18 cellular contexts compared by ENCODE assay signal in genomic region chr7:75735059-75735458, GRCh38. TPM values are rescaled to one million over a fixed set of nuclear protein-coding genes. Genes with fewer than 3 reads are reported as not detected.
"Had no signal": no experiment of that assay in that cellular context is flagged by ENCODE, and none has a peak within 500 bp of the region (broad histone marks: within the 10 kb centered on the region; RNA-seq: fewer than 3 reads in every experiment).

No MANE protein-coding gene starts in this region.

- H3K9me3 Mint-ChIP-seq: stimulated activated naive CD8-positive, alpha-beta T cell treated with anti-CD3 and anti-CD28 coated beads, Interleukin-15, amount 100 ng/mL, for 72 hours had no signal

- H3K9me3 ChIP-seq: esophagus squamous epithelium, left ventricle myocardium inferior had no signal

- H3K27ac Mint-ChIP-seq: activated naive CD8-positive, alpha-beta T cell; stimulated activated naive CD8-positive, alpha-beta T cell treated with anti-CD3 and anti-CD28 coated beads, Interleukin-15, amount 100 ng/mL, for 72 hours; T-helper 17 cell had no signal

- H3K4me3 ChIP-seq: esophagus squamous epithelium, left ventricle myocardium inferior, skin epidermis had no signal

- ATAC-seq: stimulated activated naive CD8-positive, alpha-beta T cell treated with anti-CD3 and anti-CD28 coated beads, Interleukin-15, amount 100 ng/mL, for 72 hours; T-helper 17 cell had no signal

- H3K4me3 Mint-ChIP-seq: activated naive CD8-positive, alpha-beta T cell; stimulated activated naive CD8-positive, alpha-beta T cell treated with anti-CD3 and anti-CD28 coated beads, Interleukin-15, amount 100 ng/mL, for 72 hours; T-helper 17 cell had no signal

- H3K27me3 Mint-ChIP-seq: activated naive CD8-positive, alpha-beta T cell; T-helper 17 cell had no signal

- H3K27ac ChIP-seq: brain microvascular endothelial cell, esophagus squamous epithelium, foreskin keratinocyte, left ventricle myocardium inferior, skin epidermis had no signal

- DNase-seq: activated CD4-positive, alpha-beta T cell treated with anti-CD3 and anti-CD28 coated beads for 1 hour; activated CD4-positive, alpha-beta T cell treated with anti-CD3 and anti-CD28 coated beads, Interleukin-2, amount 50 U/mL, for 48 hours; activated gamma-delta T cell; activated T-cell treated with anti-CD3 and anti-CD28 coated beads, Interleukin-2, amount 50 U/mL, for 48 hours; amygdala; esophagus squamous epithelium; head of caudate nucleus; left ventricle myocardium inferior; retina; stimulated activated CD4-positive, alpha-beta T cell treated with anti-CD3 and anti-CD28 coated beads, Interleukin-4, amount 100 ng/mL, for 4 hours; stimulated activated naive CD8-positive, alpha-beta T cell treated with anti-CD3 and anti-CD28 coated beads, Interleukin-15, amount 100 ng/mL, for 72 hours; T-helper 17 cell had no signal

- H3K27me3 ChIP-seq: brain microvascular endothelial cell, esophagus squamous epithelium, foreskin keratinocyte had no signal

- H3K36me3 ChIP-seq: brain microvascular endothelial cell, left ventricle myocardium inferior had no signal

RNA-seq across cellular contexts. Expression of gene CCL26, which starts 37.0 kb away (rescaled TPM):
- total RNA-seq: cerebellum, esophagus squamous epithelium, foreskin keratinocyte, myocyte, T-helper 17 cell had no signal
- polyA plus RNA-seq: foreskin keratinocyte had no signal
